Comparison of ENCODE assay signal across 1 cellular context in the genomic region with DNA sequence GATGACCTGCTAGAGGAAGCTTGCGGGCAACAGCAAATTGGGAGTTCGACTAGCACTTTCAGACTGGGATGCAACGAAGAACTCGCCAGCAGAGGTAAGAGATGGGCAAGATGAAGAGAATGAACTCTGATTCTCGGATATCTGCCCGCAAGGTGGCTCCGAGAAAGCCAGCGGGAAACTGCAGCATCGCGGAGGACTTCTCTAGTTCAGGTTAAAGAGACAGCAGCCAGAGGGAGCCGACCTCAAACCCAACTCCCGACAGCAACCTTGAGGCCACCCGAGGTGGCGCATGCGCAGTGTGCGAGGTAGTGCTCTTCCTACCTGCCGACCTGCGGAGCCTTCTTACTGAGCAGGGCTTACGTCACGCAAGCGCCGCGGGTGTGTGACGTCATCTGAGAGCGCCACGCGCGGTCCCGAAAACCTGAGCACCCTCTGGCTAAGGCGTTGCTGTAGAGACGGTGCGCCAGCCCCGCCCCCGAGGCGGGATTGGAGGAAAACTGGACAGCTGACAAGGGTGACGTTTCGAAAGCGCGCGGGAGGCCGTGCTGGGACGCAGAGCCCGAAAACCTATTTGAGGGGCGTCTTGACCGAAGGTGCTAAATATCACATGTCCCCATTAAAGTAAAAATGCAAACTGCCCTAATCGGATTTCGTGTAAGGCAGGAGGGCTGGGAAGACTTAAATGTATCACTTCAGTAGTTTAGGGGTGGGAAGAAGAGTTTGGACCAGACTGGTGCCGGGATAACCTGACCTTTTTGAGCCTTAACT.
TF ChIP-seq lines count a peak whose summit lies in the region.

No MANE protein-coding gene starts in this region.

TF ChIP-seq in liver, 16 proteins besides CTCF, POLR2A, EP300 and RAD21 (continued from another document):
- TF ChIP-seq, protein P1, sequence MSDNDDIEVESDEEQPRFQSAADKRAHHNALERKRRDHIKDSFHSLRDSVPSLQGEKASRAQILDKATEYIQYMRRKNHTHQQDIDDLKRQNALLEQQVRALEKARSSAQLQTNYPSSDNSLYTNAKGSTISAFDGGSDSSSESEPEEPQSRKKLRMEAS (IDR thresholded peaks at IDR 0.05): peak; percentile 70
- TF ChIP-seq JUND (IDR thresholded peaks at IDR 0.05): peak in 1 of 2 donors; percentile 50
- TF ChIP-seq, protein P2, sequence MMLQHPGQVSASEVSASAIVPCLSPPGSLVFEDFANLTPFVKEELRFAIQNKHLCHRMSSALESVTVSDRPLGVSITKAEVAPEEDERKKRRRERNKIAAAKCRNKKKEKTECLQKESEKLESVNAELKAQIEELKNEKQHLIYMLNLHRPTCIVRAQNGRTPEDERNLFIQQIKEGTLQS (IDR thresholded peaks at IDR 0.05): peak; percentile 39
- TF ChIP-seq FOXA1 (IDR thresholded peaks at IDR 0.05): peak; percentile 32
- TF ChIP-seq TAF1 (conservative IDR thresholded peaks at IDR 0.05): no peak
- TF ChIP-seq RXRA (IDR thresholded peaks at IDR 0.05): peak; percentile 83
- peak; percentile 92 for TF ChIP-seq SP1 (IDR thresholded peaks at IDR 0.05)
- peak; percentile 71 for TF ChIP-seq YY1 (IDR thresholded peaks at IDR 0.05)
- TF ChIP-seq GABPA (IDR thresholded peaks at IDR 0.05 in 1 of 2, conservative IDR thresholded peaks at IDR 0.05 in 1 of 2): peak in 1 of 2 donors; percentile 37
